Comparison of ENCODE assay signal across 1 cellular context in the genomic region with DNA sequence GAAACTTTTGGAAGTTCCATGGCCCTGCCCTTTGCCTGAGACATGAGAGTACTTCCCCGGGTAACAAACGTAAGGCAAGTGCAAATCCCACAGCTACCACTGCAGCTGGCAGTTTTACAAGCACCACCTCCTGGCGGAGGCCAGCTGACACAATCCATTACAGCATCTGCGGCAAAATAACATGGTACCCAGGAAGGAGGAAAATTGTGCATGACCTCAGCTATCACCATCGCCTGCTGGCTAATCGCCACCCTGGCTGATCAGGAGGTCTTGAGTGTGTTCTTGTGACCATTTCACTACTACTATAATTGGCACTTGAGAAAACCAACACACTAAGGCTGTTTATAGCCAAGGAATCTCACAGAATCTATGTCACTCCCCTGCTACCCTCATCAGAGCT.
TF ChIP-seq lines count a peak whose summit lies in the region.

No MANE protein-coding gene starts in this region.

TF ChIP-seq in H1, 55 proteins besides CTCF, POLR2A, EP300 and RAD21:
- TF ChIP-seq SIX5 (IDR thresholded peaks at IDR 0.05; ENCODE audit: low read depth, low read length) (no peak), ASH2L (IDR thresholded peaks at IDR 0.05; ENCODE audit: low read length) (no peak), FOSL1 (IDR thresholded peaks at IDR 0.05; ENCODE audit: insufficient read depth, low read depth, low read length) (no peak), SP2 (IDR thresholded peaks at IDR 0.05; ENCODE audit: low read length) (no peak), SP1 (IDR thresholded peaks at IDR 0.05; ENCODE audit: low read depth, low read length) (no peak), TEAD4 (IDR thresholded peaks at IDR 0.05; ENCODE audit: low read depth, low read length) (no peak), CTBP2 (IDR thresholded peaks at IDR 0.05; ENCODE audit: borderline replicate concordance, insufficient read depth, insufficient read length, low read length) (no peak), NANOG (IDR thresholded peaks at IDR 0.05; ENCODE audit: insufficient read depth, low read depth, low read length, poor library complexity, severe bottlenecking) (no peak), JUND (IDR thresholded peaks at IDR 0.05; ENCODE audit: low read length) (no peak), TBP (IDR thresholded peaks at IDR 0.05; ENCODE audit: low read depth, low read length) (no peak), KDM4A (IDR thresholded peaks at IDR 0.05; ENCODE audit: low read depth, low read length, severe bottlenecking) (no peak), SIRT6 (IDR thresholded peaks at IDR 0.05; ENCODE audit: low read length) (no peak), BACH1 (IDR thresholded peaks at IDR 0.05; ENCODE audit: low read length) (no peak)
- TF ChIP-seq, protein P1, sequence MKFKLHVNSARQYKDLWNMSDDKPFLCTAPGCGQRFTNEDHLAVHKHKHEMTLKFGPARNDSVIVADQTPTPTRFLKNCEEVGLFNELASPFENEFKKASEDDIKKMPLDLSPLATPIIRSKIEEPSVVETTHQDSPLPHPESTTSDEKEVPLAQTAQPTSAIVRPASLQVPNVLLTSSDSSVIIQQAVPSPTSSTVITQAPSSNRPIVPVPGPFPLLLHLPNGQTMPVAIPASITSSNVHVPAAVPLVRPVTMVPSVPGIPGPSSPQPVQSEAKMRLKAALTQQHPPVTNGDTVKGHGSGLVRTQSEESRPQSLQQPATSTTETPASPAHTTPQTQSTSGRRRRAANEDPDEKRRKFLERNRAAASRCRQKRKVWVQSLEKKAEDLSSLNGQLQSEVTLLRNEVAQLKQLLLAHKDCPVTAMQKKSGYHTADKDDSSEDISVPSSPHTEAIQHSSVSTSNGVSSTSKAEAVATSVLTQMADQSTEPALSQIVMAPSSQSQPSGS (IDR thresholded peaks at IDR 0.05; ENCODE audit: low read length), result no peak
- TF ChIP-seq, protein P2, sequence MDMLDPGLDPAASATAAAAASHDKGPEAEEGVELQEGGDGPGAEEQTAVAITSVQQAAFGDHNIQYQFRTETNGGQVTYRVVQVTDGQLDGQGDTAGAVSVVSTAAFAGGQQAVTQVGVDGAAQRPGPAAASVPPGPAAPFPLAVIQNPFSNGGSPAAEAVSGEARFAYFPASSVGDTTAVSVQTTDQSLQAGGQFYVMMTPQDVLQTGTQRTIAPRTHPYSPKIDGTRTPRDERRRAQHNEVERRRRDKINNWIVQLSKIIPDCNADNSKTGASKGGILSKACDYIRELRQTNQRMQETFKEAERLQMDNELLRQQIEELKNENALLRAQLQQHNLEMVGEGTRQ (IDR thresholded peaks at IDR 0.05; ENCODE audit: low read length), result no peak
TF ChIP-seq in H1: peak in this region for 0.
